ENCODE assay signal across 8 cellular contexts in the genomic region with DNA sequence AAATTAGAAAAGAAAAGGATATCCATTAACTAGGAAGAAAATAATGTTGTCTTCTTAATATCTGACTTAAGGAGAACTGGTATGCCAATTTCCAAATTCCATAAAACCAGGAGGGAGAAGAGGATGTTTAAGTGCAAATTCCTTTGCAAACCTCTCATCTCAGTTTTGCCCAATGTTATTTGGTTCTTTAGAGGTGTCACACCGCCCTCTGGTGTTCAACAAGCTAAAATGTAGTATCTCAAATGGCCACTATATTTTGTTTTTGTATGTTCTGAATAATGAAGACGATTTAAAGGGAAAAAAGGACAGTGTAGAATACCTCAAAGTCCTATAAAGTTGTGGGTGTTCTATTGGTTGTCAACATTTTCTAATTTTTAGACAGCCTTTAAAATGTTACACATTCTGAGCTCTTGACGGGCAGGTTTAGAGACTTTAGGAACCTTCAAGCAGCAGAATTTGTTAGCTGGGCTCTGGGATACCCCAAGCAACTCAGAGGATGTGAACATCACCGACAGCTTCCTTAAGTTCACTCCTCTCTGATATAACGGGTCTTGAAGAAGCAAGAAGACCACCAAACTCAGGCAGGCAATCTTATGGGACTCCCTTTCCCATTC.
A peak's percentile ranks its signal among the peaks of the same experiment; 100 is the strongest.
DNase-seq lines count a peak whose midpoint lies in the region; ATAC-seq and TF ChIP-seq lines count a peak whose summit lies in the region.

No MANE protein-coding gene starts in this region.

- H4K20me1 ChIP-seq in OCI-LY7 (ENCODE audit: insufficient read depth, low read length) (no peaks in the 10 kb centered on the region), mammary epithelial cell (ENCODE audit: insufficient read depth, low read length) (no peaks in the 10 kb centered on the region)

- H2AFZ ChIP-seq in OCI-LY7 (ENCODE audit: low read length) (no peak overlapping the region), mammary epithelial cell (ENCODE audit: low read depth, low read length) (no peak overlapping the region)

- H3K36me3 ChIP-seq in OCI-LY7 (ENCODE audit: insufficient read depth, low read length) (no peaks in the 10 kb centered on the region), mammary epithelial cell (ENCODE audit: insufficient read depth, low read length) (no peaks in the 10 kb centered on the region)

- H3K27ac ChIP-seq in OCI-LY7 (ENCODE audit: low read depth, low read length, poor library complexity, severe bottlenecking) (no peak overlapping the region), mammary epithelial cell (ENCODE audit: insufficient read depth, low read depth, low read length) (no peak overlapping the region)

- H3K4me1 ChIP-seq in OCI-LY7 (ENCODE audit: insufficient read depth, low read length, poor library complexity, severe bottlenecking): no peaks in the 10 kb centered on the region
- H3K4me1 ChIP-seq in mammary epithelial cell (ENCODE audit: insufficient read depth, low read length): no peaks in the 10 kb centered on the region

- BruUV-seq in OCI-LY7 (replicated peaks; lab: Mats Ljungman, UMichigan): no TSS peak
- BruUV-seq in mammary epithelial cell (replicated peaks; lab: Mats Ljungman, UMichigan): no TSS peak

- DNase-seq in Ammon's horn (ENCODE audit: low spot score): peak; percentile 85
- peak; percentile 56 for DNase-seq in HS-5 (ENCODE audit: low read depth)
- peak; percentile 63 for DNase-seq in OCI-LY7 (ENCODE audit: low spot score)
- peak; percentile 42 for DNase-seq in mammary epithelial cell
- DNase-seq in kidney glomerular epithelial cell (lab: John Stamatoyannopoulos, UW): peak; percentile 51
- peak; percentile 90 for DNase-seq in superior temporal gyrus (ENCODE audit: extremely low spot score)
- DNase-seq in activated effector memory CD4-positive, alpha-beta T cell treated with anti-CD3 and anti-CD28 coated beads, Interleukin-2, amount 50 U/mL, for 16 hours: no peak

- 10% methylated on average over 5 of the region's 5 CpGs for WGBS in mammary epithelial cell (ENCODE audit: low coverage, missing lambda C conversion rate)

- POLR2A ChIA-PET in OCI-LY7 (lab: Charles Lee): interaction anchor here (0.6 to 1.1 kb wide), 3 partner anchors 337 to 483 kb away, joined by 3 read pairs; no protein-coding TSS in a partner anchor

- H3K9me2 ChIP-seq in OCI-LY7 (ENCODE audit: insufficient read depth, low read length): no peaks in the 10 kb centered on the region

- peak; percentile 62 for ATAC-seq in GM18498 (IDR thresholded peaks at IDR 0.05; ENCODE audit: unreplicated experiment)

- in situ Hi-C loops in mammary epithelial cell (cut with MboI; ENCODE audit: low sequenced_read_pairs in 2 of 2): loop anchor here (10.0 to 25.0 kb wide), 5 partner anchors 327 to 752 kb away; no protein-coding TSS in a partner anchor

- no peak overlapping the region for H3K4me3 ChIP-seq in OCI-LY7 (ENCODE audit: low read depth, low read length, poor library complexity, severe bottlenecking)
- no peak overlapping the region for H3K4me3 ChIP-seq in mammary epithelial cell (replicated peaks in 1 of 3; ENCODE audit: insufficient read depth in 1 of 3, low read depth in 2 of 3, low read length in 3 of 3)

- no peaks in the 10 kb centered on the region for H3K9me3 ChIP-seq in OCI-LY7 (ENCODE audit: low read length)
- no peaks in the 10 kb centered on the region for H3K9me3 ChIP-seq in mammary epithelial cell (replicated peaks; ENCODE audit: insufficient read depth, low read length)

- CTCF ChIA-PET in OCI-LY7 (lab: Charles Lee; ENCODE audit: unreplicated experiment) (interaction anchor here (0.9 kb wide), 1 partner anchor 25 kb away, joined by 3 read pairs; no protein-coding TSS in a partner anchor), mammary epithelial cell (lab: Charles Lee; ENCODE audit: low non-redundant PET) (interaction anchor here (0.5 to 1.0 kb wide), 3 partner anchors 17 to 415 kb away, joined by 4 read pairs; no protein-coding TSS in a partner anchor)

- TF ChIP-seq CTCF in OCI-LY7 (conservative IDR thresholded peaks at IDR 0.05; ENCODE audit: low read length) (peak; percentile 90), mammary epithelial cell (conservative IDR thresholded peaks at IDR 0.05 in 1 of 2, IDR thresholded peaks at IDR 0.05 in 1 of 2; ENCODE audit: extremely low read depth in 1 of 2, insufficient read depth in 1 of 2, low read depth in 1 of 2, low read length in 2 of 2) (peak; percentile 65 to 70)

- H3K4me2 ChIP-seq in OCI-LY7 (ENCODE audit: low read length) (no peak overlapping the region), mammary epithelial cell (ENCODE audit: insufficient read depth, low read depth, low read length) (no peak overlapping the region)

- dilution Hi-C loops in mammary epithelial cell (cut with HindIII; ENCODE audit: low sequenced_read_pairs): loop anchor here (25.0 kb wide), 1 partner anchor 348 kb away; no protein-coding TSS in a partner anchor

- H3K79me2 ChIP-seq in OCI-LY7 (ENCODE audit: insufficient read depth, low read depth, low read length): no peaks in the 10 kb centered on the region
- no peaks in the 10 kb centered on the region for H3K79me2 ChIP-seq in mammary epithelial cell (ENCODE audit: insufficient read depth, low read length)

- no peak overlapping the region for H3K9ac ChIP-seq in mammary epithelial cell (ENCODE audit: insufficient read depth, low read length)

- intact Hi-C loops in OCI-LY7 (cut with micrococcal nuclease; ENCODE audit: unreplicated experiment) (loop anchor here (1.0 to 5.0 kb wide), 2 partner anchors 327 to 413 kb away; no protein-coding TSS in a partner anchor), mammary epithelial cell (cut with micrococcal nuclease) (loop anchor here (1.0 to 10.0 kb wide), 5 partner anchors 415 to 1085 kb away; no protein-coding TSS in a partner anchor)

- peaks cover 2% of the 10 kb centered on the region for H3K27me3 ChIP-seq in mammary epithelial cell (ENCODE audit: insufficient read depth, low read length)
